Comparison of ENCODE assay signal across 1 cellular context in the genomic region with DNA sequence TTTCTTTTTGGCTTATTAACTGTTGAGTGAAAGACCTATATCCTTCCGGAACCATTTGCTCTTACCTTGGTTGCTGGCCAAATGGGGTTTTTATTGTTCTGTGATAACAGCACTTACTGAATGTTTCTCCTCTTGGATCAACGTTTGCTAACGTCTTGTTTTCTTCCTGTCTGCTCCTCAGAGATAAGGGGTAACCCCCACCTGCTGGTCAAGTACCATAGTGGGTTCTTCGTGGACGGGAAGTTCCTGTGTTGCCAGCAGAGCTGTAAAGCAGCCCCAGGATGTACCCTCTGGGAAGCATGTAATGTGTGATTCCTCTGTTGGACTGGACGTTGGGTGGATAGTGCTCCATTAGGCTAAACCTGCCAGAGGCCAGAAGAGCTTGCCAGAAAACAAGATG.
TF ChIP-seq lines count a peak whose summit lies in the region.

No MANE protein-coding gene starts in this region.

TF ChIP-seq in K562, 482 proteins besides CTCF, POLR2A, EP300 and RAD21 (continued from another document and continues in another):
- TF ChIP-seq ZNF584 (CRISPR knock-in tag; IDR thresholded peaks at IDR 0.05; ENCODE audit: low read depth) (no peak), GTF2E2 (tag; IDR thresholded peaks at IDR 0.05) (no peak), ZEB2 (IDR thresholded peaks at IDR 0.05) (peak; percentile 78), CEBPG (CRISPR knock-in tag; IDR thresholded peaks at IDR 0.05) (no peak), CEBPG (tag; conservative IDR thresholded peaks at IDR 0.05 in 1 of 2, IDR thresholded peaks at IDR 0.05 in 1 of 2) (no peak), BHLHE40 (IDR thresholded peaks at IDR 0.05; ENCODE audit: low read length) (0 out of 2 replicates have a peak, but pooled peaks have one; percentile 6), ZNF445 (CRISPR knock-in tag; IDR thresholded peaks at IDR 0.05; ENCODE audit: low read depth) (no peak), SIX5 (IDR thresholded peaks at IDR 0.05; ENCODE audit: borderline replicate concordance in 1 of 2, insufficient read depth in 1 of 2, low read depth in 1 of 2, low read length in 2 of 2) (no peak), LARP7 (IDR thresholded peaks at IDR 0.05) (no peak), BMI1 (IDR thresholded peaks at IDR 0.05; ENCODE audit: low read length) (no peak), SREBF2 (CRISPR knock-in tag; IDR thresholded peaks at IDR 0.05) (no peak), ZNF695 (CRISPR knock-in tag; IDR thresholded peaks at IDR 0.05) (no peak), ZNF311 (CRISPR knock-in tag; IDR thresholded peaks at IDR 0.05) (no peak), SMARCA5 (IDR thresholded peaks at IDR 0.05) (no peak), DIDO1 (tag; IDR thresholded peaks at IDR 0.05; ENCODE audit: low read depth) (no peak), POLR2H (tag; IDR thresholded peaks at IDR 0.05; ENCODE audit: low read depth) (no peak), MAFG (tag; conservative IDR thresholded peaks at IDR 0.05) (no peak), RBM39 (optimal IDR thresholded peaks at IDR 0.05; ENCODE audit: low read depth, low read length) (no peak), SRSF3 (IDR thresholded peaks at IDR 0.05; ENCODE audit: insufficient read depth, low read length) (no peak), KAT2B (IDR thresholded peaks at IDR 0.05; ENCODE audit: low read depth, low read length) (no peak), NRF1 (conservative IDR thresholded peaks at IDR 0.05 in 1 of 2, IDR thresholded peaks at IDR 0.05 in 1 of 2) (no peak), CC2D1A (IDR thresholded peaks at IDR 0.05) (peak; percentile 52; the same call in 1 of the 2 replicates), STAG1 (CRISPR knock-in tag; IDR thresholded peaks at IDR 0.05; ENCODE audit: borderline replicate concordance) (no peak), RBFOX2 (IDR thresholded peaks at IDR 0.05; ENCODE audit: low read depth, low read length) (no peak), ASH1L (IDR thresholded peaks at IDR 0.05; ENCODE audit: borderline replicate concordance, low read depth, partially characterized antibody) (no peak), COPS2 (conservative IDR thresholded peaks at IDR 0.05) (no peak)
- TF ChIP-seq, protein P1, sequence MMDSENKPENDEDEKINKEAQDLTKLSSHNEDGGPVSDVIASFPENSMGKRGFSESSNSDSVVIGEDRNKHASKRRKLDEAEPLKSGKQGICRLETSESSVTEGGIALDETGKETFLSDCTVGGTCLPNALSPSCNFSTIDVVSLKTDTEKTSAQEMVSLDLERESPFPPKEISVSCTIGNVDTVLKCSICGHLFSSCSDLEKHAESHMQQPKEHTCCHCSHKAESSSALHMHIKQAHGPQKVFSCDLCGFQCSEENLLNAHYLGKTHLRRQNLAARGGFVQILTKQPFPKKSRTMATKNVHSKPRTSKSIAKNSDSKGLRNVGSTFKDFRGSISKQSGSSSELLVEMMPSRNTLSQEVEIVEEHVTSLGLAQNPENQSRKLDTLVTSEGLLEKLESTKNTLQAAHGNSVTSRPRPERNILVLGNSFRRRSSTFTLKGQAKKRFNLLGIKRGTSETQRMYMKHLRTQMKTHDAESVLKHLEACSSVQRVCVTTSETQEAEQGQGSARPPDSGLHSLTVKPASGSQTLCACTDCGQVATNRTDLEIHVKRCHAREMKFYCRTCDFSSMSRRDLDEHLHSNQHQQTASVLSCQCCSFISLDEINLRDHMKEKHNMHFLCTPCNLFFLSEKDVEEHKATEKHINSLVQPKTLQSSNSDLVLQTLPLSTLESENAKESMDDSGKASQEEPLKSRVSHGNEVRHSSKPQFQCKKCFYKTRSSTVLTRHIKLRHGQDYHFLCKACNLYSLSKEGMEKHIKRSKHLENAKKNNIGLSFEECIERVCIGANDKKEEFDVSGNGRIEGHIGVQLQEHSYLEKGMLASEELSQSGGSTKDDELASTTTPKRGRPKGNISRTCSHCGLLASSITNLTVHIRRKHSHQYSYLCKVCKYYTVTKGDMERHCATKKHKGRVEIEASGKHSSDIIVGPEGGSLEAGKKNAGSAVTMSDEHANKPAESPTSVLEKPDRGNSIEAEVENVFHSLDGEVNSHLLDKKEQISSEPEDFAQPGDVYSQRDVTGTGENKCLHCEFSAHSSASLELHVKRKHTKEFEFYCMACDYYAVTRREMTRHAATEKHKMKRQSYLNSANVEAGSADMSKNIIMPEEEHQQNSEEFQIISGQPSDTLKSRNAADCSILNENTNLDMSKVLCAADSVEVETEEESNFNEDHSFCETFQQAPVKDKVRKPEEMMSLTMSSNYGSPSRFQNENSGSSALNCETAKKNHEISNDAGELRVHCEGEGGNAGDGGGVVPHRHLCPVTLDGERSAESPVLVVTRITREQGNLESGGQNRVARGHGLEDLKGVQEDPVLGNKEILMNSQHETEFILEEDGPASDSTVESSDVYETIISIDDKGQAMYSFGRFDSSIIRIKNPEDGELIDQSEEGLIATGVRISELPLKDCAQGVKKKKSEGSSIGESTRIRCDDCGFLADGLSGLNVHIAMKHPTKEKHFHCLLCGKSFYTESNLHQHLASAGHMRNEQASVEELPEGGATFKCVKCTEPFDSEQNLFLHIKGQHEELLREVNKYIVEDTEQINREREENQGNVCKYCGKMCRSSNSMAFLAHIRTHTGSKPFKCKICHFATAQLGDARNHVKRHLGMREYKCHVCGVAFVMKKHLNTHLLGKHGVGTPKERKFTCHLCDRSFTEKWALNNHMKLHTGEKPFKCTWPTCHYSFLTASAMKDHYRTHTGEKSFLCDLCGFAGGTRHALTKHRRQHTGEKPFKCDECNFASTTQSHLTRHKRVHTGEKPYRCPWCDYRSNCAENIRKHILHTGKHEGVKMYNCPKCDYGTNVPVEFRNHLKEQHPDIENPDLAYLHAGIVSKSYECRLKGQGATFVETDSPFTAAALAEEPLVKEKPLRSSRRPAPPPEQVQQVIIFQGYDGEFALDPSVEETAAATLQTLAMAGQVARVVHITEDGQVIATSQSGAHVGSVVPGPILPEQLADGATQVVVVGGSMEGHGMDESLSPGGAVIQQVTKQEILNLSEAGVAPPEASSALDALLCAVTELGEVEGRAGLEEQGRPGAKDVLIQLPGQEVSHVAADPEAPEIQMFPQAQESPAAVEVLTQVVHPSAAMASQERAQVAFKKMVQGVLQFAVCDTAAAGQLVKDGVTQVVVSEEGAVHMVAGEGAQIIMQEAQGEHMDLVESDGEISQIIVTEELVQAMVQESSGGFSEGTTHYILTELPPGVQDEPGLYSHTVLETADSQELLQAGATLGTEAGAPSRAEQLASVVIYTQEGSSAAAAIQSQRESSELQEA (IDR thresholded peaks at IDR 0.05; ENCODE audit: low read depth) = no peak
- TF ChIP-seq, protein P2, sequence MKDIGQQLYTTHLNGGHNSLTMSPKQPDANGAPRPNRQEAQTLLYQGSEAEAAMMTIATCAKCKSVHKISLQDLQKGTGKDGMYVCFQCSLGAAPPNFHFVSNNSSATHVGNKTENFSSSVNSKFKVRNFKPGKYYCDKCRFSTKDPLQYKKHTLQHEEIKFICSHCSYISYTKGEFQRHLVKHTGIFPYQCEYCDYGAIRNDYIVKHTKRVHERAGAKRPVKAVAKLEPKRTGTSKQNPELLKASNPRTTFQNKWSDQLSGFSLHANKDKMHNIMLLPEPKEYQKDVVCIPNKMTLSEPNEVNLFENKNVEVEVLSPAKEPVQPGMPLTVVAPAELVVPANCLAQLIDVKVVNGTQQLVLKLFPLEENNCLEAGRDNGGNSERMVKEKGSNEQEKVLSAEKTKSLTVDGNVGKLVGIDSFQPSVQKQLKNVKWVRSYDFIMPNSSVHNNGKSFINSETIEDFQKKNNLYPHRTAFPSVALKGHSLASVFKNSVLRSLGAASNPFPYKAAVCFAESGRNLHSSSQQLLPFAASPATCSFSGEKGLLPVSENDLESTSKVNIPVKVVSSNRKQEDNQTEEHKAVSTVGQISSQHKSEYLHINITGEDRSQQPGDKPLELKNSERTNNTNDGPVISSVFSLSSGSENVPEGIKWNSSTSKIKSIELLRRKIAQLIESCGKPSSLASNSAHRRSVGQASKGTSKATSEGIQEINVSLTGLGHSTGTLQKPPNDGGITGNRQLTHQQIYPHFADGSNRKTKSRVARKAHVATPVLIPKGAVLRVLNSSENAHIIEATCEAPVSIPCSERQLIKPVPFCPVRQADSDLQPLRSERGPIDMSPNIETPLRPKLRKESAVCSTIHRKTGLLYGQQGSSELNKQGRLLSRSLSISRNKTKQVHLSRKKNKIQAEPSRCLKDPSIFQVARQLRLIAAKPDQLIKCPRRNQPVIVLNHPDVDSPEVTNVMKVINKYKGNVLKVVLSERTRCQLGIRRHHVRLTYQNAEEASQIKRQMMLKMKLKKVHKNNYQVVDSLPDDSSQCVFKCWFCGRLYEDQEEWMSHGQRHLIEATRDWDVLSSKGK (CRISPR knock-in tag; IDR thresholded peaks at IDR 0.05) = no peak
- TF ChIP-seq, protein P3, sequence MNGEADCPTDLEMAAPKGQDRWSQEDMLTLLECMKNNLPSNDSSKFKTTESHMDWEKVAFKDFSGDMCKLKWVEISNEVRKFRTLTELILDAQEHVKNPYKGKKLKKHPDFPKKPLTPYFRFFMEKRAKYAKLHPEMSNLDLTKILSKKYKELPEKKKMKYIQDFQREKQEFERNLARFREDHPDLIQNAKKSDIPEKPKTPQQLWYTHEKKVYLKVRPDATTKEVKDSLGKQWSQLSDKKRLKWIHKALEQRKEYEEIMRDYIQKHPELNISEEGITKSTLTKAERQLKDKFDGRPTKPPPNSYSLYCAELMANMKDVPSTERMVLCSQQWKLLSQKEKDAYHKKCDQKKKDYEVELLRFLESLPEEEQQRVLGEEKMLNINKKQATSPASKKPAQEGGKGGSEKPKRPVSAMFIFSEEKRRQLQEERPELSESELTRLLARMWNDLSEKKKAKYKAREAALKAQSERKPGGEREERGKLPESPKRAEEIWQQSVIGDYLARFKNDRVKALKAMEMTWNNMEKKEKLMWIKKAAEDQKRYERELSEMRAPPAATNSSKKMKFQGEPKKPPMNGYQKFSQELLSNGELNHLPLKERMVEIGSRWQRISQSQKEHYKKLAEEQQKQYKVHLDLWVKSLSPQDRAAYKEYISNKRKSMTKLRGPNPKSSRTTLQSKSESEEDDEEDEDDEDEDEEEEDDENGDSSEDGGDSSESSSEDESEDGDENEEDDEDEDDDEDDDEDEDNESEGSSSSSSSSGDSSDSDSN (IDR thresholded peaks at IDR 0.05; ENCODE audit: borderline replicate concordance in 1 of 2, low read depth in 2 of 2, low read length in 2 of 2) = no peak
- TF ChIP-seq, protein P4, sequence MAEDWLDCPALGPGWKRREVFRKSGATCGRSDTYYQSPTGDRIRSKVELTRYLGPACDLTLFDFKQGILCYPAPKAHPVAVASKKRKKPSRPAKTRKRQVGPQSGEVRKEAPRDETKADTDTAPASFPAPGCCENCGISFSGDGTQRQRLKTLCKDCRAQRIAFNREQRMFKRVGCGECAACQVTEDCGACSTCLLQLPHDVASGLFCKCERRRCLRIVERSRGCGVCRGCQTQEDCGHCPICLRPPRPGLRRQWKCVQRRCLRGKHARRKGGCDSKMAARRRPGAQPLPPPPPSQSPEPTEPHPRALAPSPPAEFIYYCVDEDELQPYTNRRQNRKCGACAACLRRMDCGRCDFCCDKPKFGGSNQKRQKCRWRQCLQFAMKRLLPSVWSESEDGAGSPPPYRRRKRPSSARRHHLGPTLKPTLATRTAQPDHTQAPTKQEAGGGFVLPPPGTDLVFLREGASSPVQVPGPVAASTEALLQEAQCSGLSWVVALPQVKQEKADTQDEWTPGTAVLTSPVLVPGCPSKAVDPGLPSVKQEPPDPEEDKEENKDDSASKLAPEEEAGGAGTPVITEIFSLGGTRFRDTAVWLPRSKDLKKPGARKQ (CRISPR knock-in tag; IDR thresholded peaks at IDR 0.05) = no peak
- TF ChIP-seq, protein P5, sequence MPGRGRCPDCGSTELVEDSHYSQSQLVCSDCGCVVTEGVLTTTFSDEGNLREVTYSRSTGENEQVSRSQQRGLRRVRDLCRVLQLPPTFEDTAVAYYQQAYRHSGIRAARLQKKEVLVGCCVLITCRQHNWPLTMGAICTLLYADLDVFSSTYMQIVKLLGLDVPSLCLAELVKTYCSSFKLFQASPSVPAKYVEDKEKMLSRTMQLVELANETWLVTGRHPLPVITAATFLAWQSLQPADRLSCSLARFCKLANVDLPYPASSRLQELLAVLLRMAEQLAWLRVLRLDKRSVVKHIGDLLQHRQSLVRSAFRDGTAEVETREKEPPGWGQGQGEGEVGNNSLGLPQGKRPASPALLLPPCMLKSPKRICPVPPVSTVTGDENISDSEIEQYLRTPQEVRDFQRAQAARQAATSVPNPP (IDR thresholded peaks at IDR 0.05; ENCODE audit: borderline replicate concordance, insufficient read depth, insufficient read length) = no peak
- TF ChIP-seq, protein P6, sequence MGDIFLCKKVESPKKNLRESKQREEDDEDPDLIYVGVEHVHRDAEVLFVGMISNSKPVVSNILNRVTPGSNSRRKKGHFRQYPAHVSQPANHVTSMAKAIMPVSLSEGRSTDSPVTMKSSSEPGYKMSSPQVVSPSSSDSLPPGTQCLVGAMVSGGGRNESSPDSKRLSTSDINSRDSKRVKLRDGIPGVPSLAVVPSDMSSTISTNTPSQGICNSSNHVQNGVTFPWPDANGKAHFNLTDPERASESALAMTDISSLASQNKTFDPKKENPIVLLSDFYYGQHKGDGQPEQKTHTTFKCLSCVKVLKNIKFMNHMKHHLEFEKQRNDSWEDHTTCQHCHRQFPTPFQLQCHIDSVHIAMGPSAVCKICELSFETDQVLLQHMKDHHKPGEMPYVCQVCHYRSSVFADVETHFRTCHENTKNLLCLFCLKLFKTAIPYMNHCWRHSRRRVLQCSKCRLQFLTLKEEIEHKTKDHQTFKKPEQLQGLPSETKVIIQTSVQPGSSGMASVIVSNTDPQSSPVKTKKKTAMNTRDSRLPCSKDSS (IDR thresholded peaks at IDR 0.05; ENCODE audit: low read depth, partially characterized antibody) = no peak
- TF ChIP-seq, protein P7, sequence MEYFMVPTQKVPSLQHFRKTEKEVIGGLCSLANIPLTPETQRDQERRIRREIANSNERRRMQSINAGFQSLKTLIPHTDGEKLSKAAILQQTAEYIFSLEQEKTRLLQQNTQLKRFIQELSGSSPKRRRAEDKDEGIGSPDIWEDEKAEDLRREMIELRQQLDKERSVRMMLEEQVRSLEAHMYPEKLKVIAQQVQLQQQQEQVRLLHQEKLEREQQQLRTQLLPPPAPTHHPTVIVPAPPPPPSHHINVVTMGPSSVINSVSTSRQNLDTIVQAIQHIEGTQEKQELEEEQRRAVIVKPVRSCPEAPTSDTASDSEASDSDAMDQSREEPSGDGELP (CRISPR knock-in tag; IDR thresholded peaks at IDR 0.05; ENCODE audit: borderline replicate concordance) = no peak
- TF ChIP-seq, protein P8, sequence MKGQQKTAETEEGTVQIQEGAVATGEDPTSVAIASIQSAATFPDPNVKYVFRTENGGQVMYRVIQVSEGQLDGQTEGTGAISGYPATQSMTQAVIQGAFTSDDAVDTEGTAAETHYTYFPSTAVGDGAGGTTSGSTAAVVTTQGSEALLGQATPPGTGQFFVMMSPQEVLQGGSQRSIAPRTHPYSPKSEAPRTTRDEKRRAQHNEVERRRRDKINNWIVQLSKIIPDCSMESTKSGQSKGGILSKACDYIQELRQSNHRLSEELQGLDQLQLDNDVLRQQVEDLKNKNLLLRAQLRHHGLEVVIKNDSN (CRISPR knock-in tag; IDR thresholded peaks at IDR 0.05) = no peak
- TF ChIP-seq, protein P9, sequence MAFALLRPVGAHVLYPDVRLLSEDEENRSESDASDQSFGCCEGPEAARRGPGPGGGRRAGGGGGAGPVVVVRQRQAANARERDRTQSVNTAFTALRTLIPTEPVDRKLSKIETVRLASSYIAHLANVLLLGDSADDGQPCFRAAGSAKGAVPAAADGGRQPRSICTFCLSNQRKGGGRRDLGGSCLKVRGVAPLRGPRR (CRISPR knock-in tag; IDR thresholded peaks at IDR 0.05) = no peak
